In genomic region chr7:1022801-1023465, GRCh38 we compare ENCODE assay signal across 1 cellular context.
TF ChIP-seq lines count a peak whose summit lies in the region.

No MANE protein-coding gene starts in this region.

TF ChIP-seq in HepG2, 621 proteins besides CTCF, POLR2A, EP300 and RAD21:
- no peak for TF ChIP-seq REPIN1 (CRISPR knock-in tag; IDR thresholded peaks at IDR 0.05; ENCODE audit: borderline replicate concordance, low read depth)
- TF ChIP-seq, protein P1, sequence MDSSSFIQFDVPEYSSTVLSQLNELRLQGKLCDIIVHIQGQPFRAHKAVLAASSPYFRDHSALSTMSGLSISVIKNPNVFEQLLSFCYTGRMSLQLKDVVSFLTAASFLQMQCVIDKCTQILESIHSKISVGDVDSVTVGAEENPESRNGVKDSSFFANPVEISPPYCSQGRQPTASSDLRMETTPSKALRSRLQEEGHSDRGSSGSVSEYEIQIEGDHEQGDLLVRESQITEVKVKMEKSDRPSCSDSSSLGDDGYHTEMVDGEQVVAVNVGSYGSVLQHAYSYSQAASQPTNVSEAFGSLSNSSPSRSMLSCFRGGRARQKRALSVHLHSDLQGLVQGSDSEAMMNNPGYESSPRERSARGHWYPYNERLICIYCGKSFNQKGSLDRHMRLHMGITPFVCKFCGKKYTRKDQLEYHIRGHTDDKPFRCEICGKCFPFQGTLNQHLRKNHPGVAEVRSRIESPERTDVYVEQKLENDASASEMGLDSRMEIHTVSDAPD (CRISPR knock-in tag; IDR thresholded peaks at IDR 0.05): no peak
- peak; percentile 31 for TF ChIP-seq AGO2 (optimal IDR thresholded peaks at IDR 0.05; ENCODE audit: low read depth, low read length)
- no peak for TF ChIP-seq CHD2 (IDR thresholded peaks at IDR 0.05; ENCODE audit: low read depth, low read length)
- TF ChIP-seq SALL2 (CRISPR knock-in tag; IDR thresholded peaks at IDR 0.05): no peak
- 0 out of 2 replicates have a peak, but pooled peaks have one; percentile 20 for TF ChIP-seq RBFOX2 (IDR thresholded peaks at IDR 0.05; ENCODE audit: low read depth, low read length)
- TF ChIP-seq, protein P2, sequence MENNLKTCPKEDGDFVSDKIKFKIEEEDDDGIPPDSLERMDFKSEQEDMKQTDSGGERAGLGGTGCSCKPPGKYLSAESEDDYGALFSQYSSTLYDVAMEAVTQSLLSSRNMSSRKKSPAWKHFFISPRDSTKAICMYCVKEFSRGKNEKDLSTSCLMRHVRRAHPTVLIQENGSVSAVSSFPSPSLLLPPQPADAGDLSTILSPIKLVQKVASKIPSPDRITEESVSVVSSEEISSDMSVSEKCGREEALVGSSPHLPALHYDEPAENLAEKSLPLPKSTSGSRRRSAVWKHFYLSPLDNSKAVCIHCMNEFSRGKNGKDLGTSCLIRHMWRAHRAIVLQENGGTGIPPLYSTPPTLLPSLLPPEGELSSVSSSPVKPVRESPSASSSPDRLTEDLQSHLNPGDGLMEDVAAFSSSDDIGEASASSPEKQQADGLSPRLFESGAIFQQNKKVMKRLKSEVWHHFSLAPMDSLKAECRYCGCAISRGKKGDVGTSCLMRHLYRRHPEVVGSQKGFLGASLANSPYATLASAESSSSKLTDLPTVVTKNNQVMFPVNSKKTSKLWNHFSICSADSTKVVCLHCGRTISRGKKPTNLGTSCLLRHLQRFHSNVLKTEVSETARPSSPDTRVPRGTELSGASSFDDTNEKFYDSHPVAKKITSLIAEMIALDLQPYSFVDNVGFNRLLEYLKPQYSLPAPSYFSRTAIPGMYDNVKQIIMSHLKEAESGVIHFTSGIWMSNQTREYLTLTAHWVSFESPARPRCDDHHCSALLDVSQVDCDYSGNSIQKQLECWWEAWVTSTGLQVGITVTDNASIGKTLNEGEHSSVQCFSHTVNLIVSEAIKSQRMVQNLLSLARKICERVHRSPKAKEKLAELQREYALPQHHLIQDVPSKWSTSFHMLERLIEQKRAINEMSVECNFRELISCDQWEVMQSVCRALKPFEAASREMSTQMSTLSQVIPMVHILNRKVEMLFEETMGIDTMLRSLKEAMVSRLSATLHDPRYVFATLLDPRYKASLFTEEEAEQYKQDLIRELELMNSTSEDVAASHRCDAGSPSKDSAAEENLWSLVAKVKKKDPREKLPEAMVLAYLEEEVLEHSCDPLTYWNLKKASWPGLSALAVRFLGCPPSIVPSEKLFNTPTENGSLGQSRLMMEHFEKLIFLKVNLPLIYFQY (CRISPR knock-in tag; IDR thresholded peaks at IDR 0.05; ENCODE audit: borderline replicate concordance): no peak
